In the genomic region with DNA sequence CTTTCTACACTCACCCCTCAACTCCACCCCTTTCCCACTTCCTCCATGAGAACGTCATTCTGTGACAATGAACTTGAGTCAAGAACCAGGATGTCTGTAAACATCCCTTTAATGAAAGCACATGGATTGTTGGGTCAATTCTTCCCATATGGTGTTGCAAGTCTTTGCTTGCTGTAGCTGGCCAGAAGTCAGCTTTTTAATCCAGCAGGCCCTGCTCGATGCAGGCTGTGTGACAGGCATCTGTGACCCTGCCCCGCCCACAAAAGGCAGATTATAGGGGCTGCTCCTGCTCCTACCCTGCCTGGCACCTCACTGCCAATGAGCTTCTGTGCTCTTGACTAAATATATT, we compare ENCODE assay signal across 11 cellular contexts.
DNase-seq lines count a peak whose midpoint lies in the region; ATAC-seq and TF ChIP-seq lines count a peak whose summit lies in the region.
"Had no signal": no experiment of that assay in that cellular context is flagged by ENCODE, and none has a peak within 500 bp of the region (broad histone marks: within the 10 kb centered on the region; RNA-seq: fewer than 3 reads in every experiment).

No MANE protein-coding gene starts in this region.

- intact Hi-C loops in activated T-helper 1 cell treated with anti-CD3 and anti-CD28 coated beads, Interleukin-12 subunit alpha, Interleukin-12 subunit beta, Interleukin-2, Interleukin-4 antibody, amounts not matched to agents 30 ng/mL and 10 ng/mL and 1 ng/mL, durations not matched to agents 14 hours and 24 hours and 36 hours (cut with micrococcal nuclease), result loop anchor here (5.0 kb wide), 1 partner anchor 620 kb away; a partner anchor contains a TSS
- intact Hi-C loops in left ventricle myocardium superior (cut with micrococcal nuclease), result no loop called here

- ATAC-seq in left ventricle myocardium superior (peak; percentile 19), thoracic aorta (ENCODE audit: insufficient number of reproducible peaks, low FRiP score, low read depth) (no peak)
- ATAC-seq: naive thymus-derived CD4-positive, alpha-beta T cell had no signal

- H3K9me3 Mint-ChIP-seq in activated T-helper 1 cell treated with anti-CD3 and anti-CD28 coated beads, Interleukin-12 subunit alpha, Interleukin-12 subunit beta, Interleukin-2, Interleukin-4 antibody, amounts not matched to agents 30 ng/mL and 10 ng/mL and 1 ng/mL, durations not matched to agents 14 hours and 24 hours and 36 hours, result peaks cover under 1% of the 10 kb centered on the region
- H3K9me3 Mint-ChIP-seq: activated naive CD8-positive, alpha-beta T cell treated with anti-CD3 and anti-CD28 coated beads, Interleukin-2, amount 10 ng/mL, durations not matched to agents 7 days and 5 days had no signal

- peak; percentile 90 for DNase-seq in HCEC 1CT
- DNase-seq in activated T-helper 1 cell treated with anti-CD3 and anti-CD28 coated beads, Interleukin-12 subunit alpha, Interleukin-12 subunit beta, Interleukin-2, Interleukin-4 antibody, amounts not matched to agents 30 ng/mL and 10 ng/mL and 1 ng/mL, durations not matched to agents 14 hours and 24 hours and 36 hours (ENCODE audit: low spot score), result no peak
- no peak for DNase-seq in left ventricle myocardium superior
- no peak for DNase-seq in thoracic aorta (ENCODE audit: low spot score)
- DNase-seq in T-helper 9 cell, result no peak
- DNase-seq in A172 (ENCODE audit: low spot score), result no peak
- no peak for DNase-seq in GM19238 (ENCODE audit: insufficient read length, low spot score)
- DNase-seq: activated naive CD8-positive, alpha-beta T cell treated with anti-CD3 and anti-CD28 coated beads, Interleukin-2, amount 10 ng/mL, durations not matched to agents 7 days and 5 days; naive thymus-derived CD4-positive, alpha-beta T cell had no signal

- peaks cover 54% of the 10 kb centered on the region for H3K4me1 Mint-ChIP-seq in activated T-helper 1 cell treated with anti-CD3 and anti-CD28 coated beads, Interleukin-12 subunit alpha, Interleukin-12 subunit beta, Interleukin-2, Interleukin-4 antibody, amounts not matched to agents 30 ng/mL and 10 ng/mL and 1 ng/mL, durations not matched to agents 14 hours and 24 hours and 36 hours (ENCODE audit: low read depth)

- H3K9me3 ChIP-seq in thoracic aorta, result no peaks in the 10 kb centered on the region

- peaks cover 13 to 38% of the 10 kb centered on the region in 2 donors for H3K4me1 ChIP-seq in thoracic aorta (ENCODE audit: control insufficient read depth in 1 of 2, low read depth in 2 of 2)

- H3K4me3 Mint-ChIP-seq in activated T-helper 1 cell treated with anti-CD3 and anti-CD28 coated beads, Interleukin-12 subunit alpha, Interleukin-12 subunit beta, Interleukin-2, Interleukin-4 antibody, amounts not matched to agents 30 ng/mL and 10 ng/mL and 1 ng/mL, durations not matched to agents 14 hours and 24 hours and 36 hours, result no peak overlapping the region
- H3K4me3 Mint-ChIP-seq: activated naive CD8-positive, alpha-beta T cell treated with anti-CD3 and anti-CD28 coated beads, Interleukin-2, amount 10 ng/mL, durations not matched to agents 7 days and 5 days had no signal

- H3K36me3 Mint-ChIP-seq in activated T-helper 1 cell treated with anti-CD3 and anti-CD28 coated beads, Interleukin-12 subunit alpha, Interleukin-12 subunit beta, Interleukin-2, Interleukin-4 antibody, amounts not matched to agents 30 ng/mL and 10 ng/mL and 1 ng/mL, durations not matched to agents 14 hours and 24 hours and 36 hours (ENCODE audit: low read depth), result peaks cover 1% of the 10 kb centered on the region
- H3K36me3 Mint-ChIP-seq: activated naive CD8-positive, alpha-beta T cell treated with anti-CD3 and anti-CD28 coated beads, Interleukin-2, amount 10 ng/mL, durations not matched to agents 7 days and 5 days; naive thymus-derived CD4-positive, alpha-beta T cell had no signal

- no peak overlapping the region for H3K4me3 ChIP-seq in thoracic aorta
- H3K4me3 ChIP-seq: SK-N-MC had no signal

- H3K27me3 Mint-ChIP-seq in activated T-helper 1 cell treated with anti-CD3 and anti-CD28 coated beads, Interleukin-12 subunit alpha, Interleukin-12 subunit beta, Interleukin-2, Interleukin-4 antibody, amounts not matched to agents 30 ng/mL and 10 ng/mL and 1 ng/mL, durations not matched to agents 14 hours and 24 hours and 36 hours (ENCODE audit: insufficient read depth), result peaks cover 2% of the 10 kb centered on the region

- no peak for TF ChIP-seq CTCF in thoracic aorta (IDR thresholded peaks at IDR 0.05)

- peak overlapping the region; percentile 53 for H3K27ac Mint-ChIP-seq in activated T-helper 1 cell treated with anti-CD3 and anti-CD28 coated beads, Interleukin-12 subunit alpha, Interleukin-12 subunit beta, Interleukin-2, Interleukin-4 antibody, amounts not matched to agents 30 ng/mL and 10 ng/mL and 1 ng/mL, durations not matched to agents 14 hours and 24 hours and 36 hours
- H3K27ac Mint-ChIP-seq: activated naive CD8-positive, alpha-beta T cell treated with anti-CD3 and anti-CD28 coated beads, Interleukin-2, amount 10 ng/mL, durations not matched to agents 7 days and 5 days had no signal

- H3K27me3 ChIP-seq in thoracic aorta (replicated peaks; ENCODE audit: insufficient read depth), result no peaks in the 10 kb centered on the region

- peak overlapping the region; percentile 76 to 83 for H3K27ac ChIP-seq in thoracic aorta
- H3K27ac ChIP-seq: HL-60, SK-N-MC had no signal

- H3K36me3 ChIP-seq in thoracic aorta, result no peaks in the 10 kb centered on the region
